9 cellular contexts compared by ENCODE assay signal in genomic region chr6:41846666-41847237, GRCh38. TPM values are rescaled to one million over a fixed set of nuclear protein-coding genes. Genes with fewer than 3 reads are reported as not detected.
A peak's percentile ranks its signal among the peaks of the same experiment; 100 is the strongest.
DNase-seq lines count a peak whose midpoint lies in the region; ATAC-seq, FAIRE-seq and TF ChIP-seq lines count a peak whose summit lies in the region.
"Had no signal": no experiment of that assay in that cellular context is flagged by ENCODE, and none has a peak within 500 bp of the region (broad histone marks: within the 10 kb centered on the region; RNA-seq: fewer than 3 reads in every experiment).

No MANE protein-coding gene starts in this region.

- no peak for FAIRE-seq in urothelium cell line (lab: Jason Lieb, UNC)

- H3K4me2 ChIP-seq in KMS-11, result no peak overlapping the region

- H3K4me3 Mint-ChIP-seq in activated T-cell treated with anti-CD3 and anti-CD28 coated beads, Interleukin-2, amount 50 U/mL, for 72 hours, result no peak overlapping the region
- H3K4me3 Mint-ChIP-seq in osteocyte (ENCODE audit: unreplicated experiment), result no peak overlapping the region
- H3K4me3 Mint-ChIP-seq: natural killer cell treated with Interleukin-12 subunit alpha and Interleukin-12 subunit beta and Interleukin-15 and Interleukin-18, amount 100 ng/mL, for 72 hours had no signal

- DNase-seq in GM10248 (ENCODE audit: extremely low spot score), result peak; percentile 70
- DNase-seq in RPMI7951 (ENCODE audit: low read depth), result peak; percentile 96
- peak; percentile 61 to 65 for DNase-seq in activated T-cell treated with anti-CD3 and anti-CD28 coated beads, Interleukin-2, amount 50 U/mL, for 72 hours
- peak; percentile 91 for DNase-seq in fibroblast of the conjunctiva (ENCODE audit: low read depth)
- no peak for DNase-seq in osteocyte (ENCODE audit: extremely low spot score, unreplicated experiment)
- peak; percentile 86 for DNase-seq in urothelium cell line (ENCODE audit: low spot score)

- no peaks in the 10 kb centered on the region for H4K20me1 ChIP-seq in KMS-11 (ENCODE audit: insufficient read depth)

- POLR2A ChIA-PET in GM10248 (lab: Yijun Ruan, JAX), result no interaction called here

- H3K4me1 ChIP-seq in KMS-11 (ENCODE audit: low read depth, poor library complexity, severe bottlenecking), result no peaks in the 10 kb centered on the region

- no peaks in the 10 kb centered on the region for H3K36me3 ChIP-seq in KMS-11 (ENCODE audit: insufficient read depth)

- peak; percentile 61 for TF ChIP-seq CTCF in GM10248 (IDR thresholded peaks at IDR 0.05; ENCODE audit: control extremely low read depth, extremely low read depth, low read depth, missing control alignments)
- TF ChIP-seq CTCF in KMS-11 (conservative IDR thresholded peaks at IDR 0.05; ENCODE audit: low read depth, low read length), result peak; percentile 92
- TF ChIP-seq CTCF in osteocyte (IDR thresholded peaks at IDR 0.05), result peak; percentile 83

- ATAC-seq in activated T-cell treated with anti-CD3 and anti-CD28 coated beads, Interleukin-2, amount 50 U/mL, for 72 hours (replicated peaks in 1 of 2), result peak; percentile 68 to 70
- ATAC-seq in HG03460 (IDR thresholded peaks at IDR 0.05; ENCODE audit: unreplicated experiment), result no peak

- H3K27ac Mint-ChIP-seq in activated T-cell treated with anti-CD3 and anti-CD28 coated beads, Interleukin-2, amount 50 U/mL, for 72 hours, result no peak overlapping the region
- H3K27ac Mint-ChIP-seq in osteocyte (ENCODE audit: unreplicated experiment), result peak overlapping the region; percentile 70

- H3K27ac ChIP-seq in KMS-11, result no peak overlapping the region

- H3K79me2 ChIP-seq in KMS-11 (ENCODE audit: insufficient read depth, low read depth), result no peaks in the 10 kb centered on the region

- no peaks in the 10 kb centered on the region for H3K9me3 Mint-ChIP-seq in activated T-cell treated with anti-CD3 and anti-CD28 coated beads, Interleukin-2, amount 50 U/mL, for 72 hours
- H3K9me3 Mint-ChIP-seq in osteocyte (ENCODE audit: unreplicated experiment), result no peaks in the 10 kb centered on the region
- H3K9me3 Mint-ChIP-seq: natural killer cell treated with Interleukin-12 subunit alpha and Interleukin-12 subunit beta and Interleukin-15 and Interleukin-18, amount 100 ng/mL, for 72 hours had no signal

- H3K4me3 ChIP-seq in KMS-11 (IDR thresholded peaks at IDR 0.05; ENCODE audit: insufficient read depth, low read depth, low read length), result no peak overlapping the region

- H3K27me3 ChIP-seq in KMS-11 (ENCODE audit: insufficient read depth, low read depth), result no peaks in the 10 kb centered on the region

- CTCF ChIA-PET in GM10248 (lab: Yijun Ruan, JAX), result interaction anchor here (0.6 to 6.8 kb wide), 28 partner anchors 9 to 210 kb away, joined by 3 to 62 read pairs (median 3); partner anchors contain the start of genes BYSL and MED20

- no peaks in the 10 kb centered on the region for H3K27me3 Mint-ChIP-seq in activated T-cell treated with anti-CD3 and anti-CD28 coated beads, Interleukin-2, amount 50 U/mL, for 72 hours (ENCODE audit: low read depth)
- H3K27me3 Mint-ChIP-seq in osteocyte (ENCODE audit: unreplicated experiment), result no peaks in the 10 kb centered on the region
- H3K27me3 Mint-ChIP-seq: natural killer cell treated with Interleukin-12 subunit alpha and Interleukin-12 subunit beta and Interleukin-15 and Interleukin-18, amount 100 ng/mL, for 72 hours had no signal

- H3K36me3 Mint-ChIP-seq in activated T-cell treated with anti-CD3 and anti-CD28 coated beads, Interleukin-2, amount 50 U/mL, for 72 hours (ENCODE audit: insufficient read depth in 2 of 2), result peaks cover 0 to 3% of the 10 kb centered on the region in 2 donors
- no peaks in the 10 kb centered on the region for H3K36me3 Mint-ChIP-seq in osteocyte (ENCODE audit: unreplicated experiment)
- H3K36me3 Mint-ChIP-seq: natural killer cell treated with Interleukin-12 subunit alpha and Interleukin-12 subunit beta and Interleukin-15 and Interleukin-18, amount 100 ng/mL, for 72 hours had no signal

- H2AFZ ChIP-seq in KMS-11 (ENCODE audit: low read depth), result no peak overlapping the region

- H3K4me1 Mint-ChIP-seq in activated T-cell treated with anti-CD3 and anti-CD28 coated beads, Interleukin-2, amount 50 U/mL, for 72 hours (ENCODE audit: low read depth), result peaks cover 15% of the 10 kb centered on the region
- H3K4me1 Mint-ChIP-seq in osteocyte (ENCODE audit: unreplicated experiment), result peaks cover 10% of the 10 kb centered on the region

- no peak overlapping the region for H3K9ac ChIP-seq in KMS-11

RNA-seq across cellular contexts. Expression of gene USP49, which starts 48.4 kb away (rescaled TPM):
- 0.60 and 1.3 TPM in 2 replicates for total RNA-seq in RPMI7951 (2014; rRNA removed; shearing (Covaris generic))
- total RNA-seq in activated T-cell treated with anti-CD3 and anti-CD28 coated beads, Interleukin-2, amount 50 U/mL, for 72 hours, result 10 to 100 TPM; 13.3 to 14.8 TPM
- 5.2 and 5.4 TPM in 2 replicates for total RNA-seq in osteocyte

RNA-seq across cellular contexts. Expression of gene TOMM6, which starts 59.3 kb away (rescaled TPM):
- total RNA-seq in RPMI7951 (2014; rRNA removed; shearing (Covaris generic)), result 228 and 261 TPM in 2 replicates
- total RNA-seq in activated T-cell treated with anti-CD3 and anti-CD28 coated beads, Interleukin-2, amount 50 U/mL, for 72 hours, result 100 to 1,000 TPM; 109 to 120 TPM
- 133 TPM in 2 replicates for total RNA-seq in osteocyte
